Comparison of ENCODE assay signal across 25 cellular contexts in genomic region chr9:77194423-77194822, GRCh38. TPM values are rescaled to one million over a fixed set of nuclear protein-coding genes. Genes with fewer than 3 reads are reported as not detected.
DNase-seq lines count a peak whose midpoint lies in the region; ATAC-seq, FAIRE-seq and TF ChIP-seq lines count a peak whose summit lies in the region.
"Had no signal": no experiment of that assay in that cellular context is flagged by ENCODE, and none has a peak within 500 bp of the region (broad histone marks: within the 10 kb centered on the region; RNA-seq: fewer than 3 reads in every experiment).

No MANE protein-coding gene starts in this region.

- no peak overlapping the region for H2AFZ ChIP-seq in H1 (ENCODE audit: low read length)
- H2AFZ ChIP-seq: GM23248 had no signal

- FAIRE-seq in H1 (lab: Jason Lieb, UNC): no peak
- FAIRE-seq: GM12878, GM19239, RCC 7860 had no signal

- no peaks in the 10 kb centered on the region for H3K9me3 ChIP-seq in H1 (ENCODE audit: insufficient read depth in 2 of 2, low read depth in 1 of 2, low read length in 1 of 2)

- H2BK120ac ChIP-seq in H1 (replicated peaks; ENCODE audit: low read depth, low read length): no peak overlapping the region

- no peaks in the 10 kb centered on the region for H3K36me3 ChIP-seq in H1 (ENCODE audit: control insufficient read depth in 2 of 4, insufficient read depth in 4 of 4, low read length in 3 of 4)

- no peak overlapping the region for H3K4me3 ChIP-seq in LNCaP clone FGC (ENCODE audit: low read depth, low read length)
- H3K4me3 ChIP-seq in H1 (ENCODE audit: extremely low read depth in 1 of 4, insufficient read depth in 2 of 4, low read depth in 3 of 4, low read length in 4 of 4): no peak overlapping the region
- H3K4me3 ChIP-seq: GM12878, GM23248 had no signal

- no peak overlapping the region for H3K18ac ChIP-seq in H1 (ENCODE audit: extremely low read depth, low read length)

- 0 out of 2 replicates have a peak overlapping the region, but pooled peaks have one; percentile 3 for H2AK5ac ChIP-seq in H1 (ENCODE audit: low read depth, low read length)

- H3K4me3 Mint-ChIP-seq in activated T-cell treated with anti-CD3 and anti-CD28 coated beads, Interleukin-2, amount 50 U/mL, for 72 hours: no peak overlapping the region
- H3K4me3 Mint-ChIP-seq: CD14-positive monocyte, HFFc6, T-cell had no signal

- H4K20me1 ChIP-seq in H1 (replicated peaks in 1 of 2; ENCODE audit: control insufficient read depth in 1 of 2, insufficient read depth in 2 of 2, low read length in 2 of 2): peaks cover 0 to 12% of the 10 kb centered on the region in 2 experiments

- H3K27ac Mint-ChIP-seq in activated T-cell treated with anti-CD3 and anti-CD28 coated beads, Interleukin-2, amount 50 U/mL, for 72 hours: no peak overlapping the region
- H3K27ac Mint-ChIP-seq: HFFc6, T-cell had no signal

- peaks cover 44% of the 10 kb centered on the region for H3K4me1 Mint-ChIP-seq in activated T-cell treated with anti-CD3 and anti-CD28 coated beads, Interleukin-2, amount 50 U/mL, for 72 hours (ENCODE audit: low read depth)
- H3K4me1 Mint-ChIP-seq: CD14-positive monocyte had no signal

- H3K9me3 Mint-ChIP-seq in activated T-cell treated with anti-CD3 and anti-CD28 coated beads, Interleukin-2, amount 50 U/mL, for 72 hours: no peaks in the 10 kb centered on the region
- H3K9me3 Mint-ChIP-seq: HFFc6, IgD-negative memory B cell had no signal

- H3K27me3 Mint-ChIP-seq in activated T-cell treated with anti-CD3 and anti-CD28 coated beads, Interleukin-2, amount 50 U/mL, for 72 hours (ENCODE audit: low read depth): no peaks in the 10 kb centered on the region
- H3K27me3 Mint-ChIP-seq: IgD-negative memory B cell, T-cell had no signal

- H3K4me1 ChIP-seq in H1 (replicated peaks in 1 of 4; ENCODE audit: control insufficient read depth in 3 of 4, insufficient read depth in 4 of 4, low read length in 3 of 4): peaks cover 0 to 9% (median 0%) of the 10 kb centered on the region in 4 experiments; a peak in 3 of 7 replicates

- no peak overlapping the region for H3K56ac ChIP-seq in H1 (replicated peaks; ENCODE audit: insufficient read length, low read depth, low read length)

- no peak overlapping the region for H2BK20ac ChIP-seq in H1 (ENCODE audit: low read length)

- H4K91ac ChIP-seq in H1 (replicated peaks; ENCODE audit: insufficient read length, low read length): no peak overlapping the region

- no peak overlapping the region for H4K8ac ChIP-seq in H1 (ENCODE audit: extremely low read depth, insufficient read depth, low read length)

- DNase-seq in HCEC 1CT (peak; percentile 25), LNCaP clone FGC (ENCODE audit: low read depth) (no peak), H1 (ENCODE audit: low read depth in 1 of 2, low spot score in 2 of 2) (no peak), myocyte (ENCODE audit: low read depth) (peak; percentile 52), MV-4-11 (lab: John Stamatoyannopoulos, UW) (no peak), NK-92 (lab: John Stamatoyannopoulos, UW; ENCODE audit: unreplicated experiment) (no peak)
- no peak for DNase-seq in activated T-cell treated with anti-CD3 and anti-CD28 coated beads, Interleukin-2, amount 50 U/mL, for 72 hours
- DNase-seq: ACHN, GM23248, HFFc6, Kasumi-1, NCI-H1105 treated with DMSO at 0.1 percent for 48 hours, NCI-H1694, NCI-H2081 treated with DMSO at 0.1 percent for 48 hours, NCI-H510A, NCI-H748 treated with DMSO at 0.1 percent for 48 hours, Right ventricle myocardium superior, T-cell had no signal

- H3K4me2 ChIP-seq in H1 (ENCODE audit: insufficient read depth in 1 of 2, low read depth in 2 of 2, low read length in 2 of 2): no peak overlapping the region

- TF ChIP-seq CTCF in LNCaP clone FGC (IDR thresholded peaks at IDR 0.05; ENCODE audit: control insufficient read depth, extremely low read depth, insufficient read depth) (0 out of 2 replicates have a peak, but pooled peaks have one; percentile 6), H1 (IDR thresholded peaks at IDR 0.05; ENCODE audit: control extremely low read depth in 1 of 3, insufficient read depth in 1 of 3, low read depth in 1 of 3, low read length in 3 of 3) (no peak)

- CTCF ChIA-PET in H1 (lab: Charles Lee; ENCODE audit: partially characterized antibody): interaction anchor here (0.8 to 1.6 kb wide), 5 partner anchors 13 to 137 kb away, joined by 3 to 8 read pairs (median 3); no protein-coding TSS in a partner anchor

- H3K36me3 Mint-ChIP-seq in activated T-cell treated with anti-CD3 and anti-CD28 coated beads, Interleukin-2, amount 50 U/mL, for 72 hours (ENCODE audit: insufficient read depth in 2 of 2): peaks cover 1 to 2% of the 10 kb centered on the region in 2 donors
- H3K36me3 Mint-ChIP-seq: CD14-positive monocyte had no signal

- no peak for TF ChIP-seq POLR2A in H1 (IDR thresholded peaks at IDR 0.05; ENCODE audit: control extremely low read depth in 1 of 2, low read depth in 2 of 2, low read length in 2 of 2)

- H2BK5ac ChIP-seq in H1 (ENCODE audit: low read depth, low read length): no peak overlapping the region

- H3K23ac ChIP-seq in H1 (ENCODE audit: insufficient read length): no peak overlapping the region

- no peak for ATAC-seq in activated T-cell treated with anti-CD3 and anti-CD28 coated beads, Interleukin-2, amount 50 U/mL, for 72 hours (replicated peaks in 1 of 2)
- ATAC-seq in HG03442 (IDR thresholded peaks at IDR 0.05; ENCODE audit: unreplicated experiment): no peak
- ATAC-seq: GM12878, SK-N-SH treated with all-trans-retinoic acid at 6 μM for 48 hours, T-cell had no signal

- no peak overlapping the region for H3K9ac ChIP-seq in H1 (replicated peaks in 1 of 4; ENCODE audit: extremely low read depth in 1 of 4, low read depth in 3 of 4, low read length in 3 of 4)
- H3K9ac ChIP-seq: GM23248 had no signal

- WGBS in H1 (ENCODE audit: extremely low coverage in 1 of 2, insufficient coverage in 1 of 2, insufficient read length in 1 of 2, insufficient replicate concordance in 2 of 2, low coverage in 1 of 2, low lambda C conversion rate in 2 of 2, missing lambda C conversion rate in 1 of 2), 2 experiments: 100% methylated on average over 2 of the region's 2 CpGs; no CpG with 5 or more reads in 1 of the 2 experiments

- H4K5ac ChIP-seq in H1 (ENCODE audit: insufficient read length, low read depth, low read length): no peak overlapping the region

- H3K4ac ChIP-seq in H1 (replicated peaks; ENCODE audit: insufficient read length, low read depth, low read length): no peak overlapping the region

- no peaks in the 10 kb centered on the region for H3K23me2 ChIP-seq in H1 (ENCODE audit: low read depth, low read length)

- H2BK12ac ChIP-seq in H1 (ENCODE audit: low read depth, low read length): no peak overlapping the region

- 0 out of 2 replicates have a peak overlapping the region, but pooled peaks have one; percentile 46 for H2BK15ac ChIP-seq in H1 (ENCODE audit: low read length)

- H3K27ac ChIP-seq in H1 (ENCODE audit: low read depth, low read length): no peak overlapping the region
- H3K27ac ChIP-seq: GM23248 had no signal

- no peak for TF ChIP-seq RAD21 in H1 (IDR thresholded peaks at IDR 0.05 in 1 of 2, conservative IDR thresholded peaks at IDR 0.05 in 1 of 2; ENCODE audit: low read depth in 2 of 2, low read length in 2 of 2)

- peaks cover 6% of the 10 kb centered on the region for H3K79me1 ChIP-seq in H1 (ENCODE audit: low read depth, low read length)

- TF ChIP-seq EP300 in H1 (IDR thresholded peaks at IDR 0.05; ENCODE audit: borderline replicate concordance in 1 of 2, low read depth in 2 of 2, low read length in 2 of 2): no peak

- H3K14ac ChIP-seq in H1 (ENCODE audit: insufficient read length): no peak overlapping the region

- no peaks in the 10 kb centered on the region for H3K27me3 ChIP-seq in H1 (replicated peaks in 1 of 4; ENCODE audit: control insufficient read depth in 3 of 4, extremely low read depth in 1 of 4, insufficient read depth in 3 of 4, low read length in 3 of 4)

- peaks cover 0 to 90% of the 10 kb centered on the region in 2 experiments; a peak in 3 of 4 replicates for H3K79me2 ChIP-seq in H1 (ENCODE audit: control insufficient read depth in 1 of 2, insufficient read depth in 2 of 2, low read length in 2 of 2)

- POLR2A ChIA-PET in H1 (lab: Charles Lee; ENCODE audit: partially characterized antibody): interaction anchor here (1.0 to 1.2 kb wide), 2 partner anchors 8 to 10 kb away, joined by 3 read pairs; no protein-coding TSS in a partner anchor

TF ChIP-seq in H1, 55 proteins besides CTCF, POLR2A, EP300 and RAD21 (continues in another document):
- TF ChIP-seq SP1 (IDR thresholded peaks at IDR 0.05; ENCODE audit: low read depth, low read length): no peak
- no peak for TF ChIP-seq SAP30 (IDR thresholded peaks at IDR 0.05; ENCODE audit: insufficient read depth, insufficient replicate concordance, low read length)
- no peak for TF ChIP-seq ATF3 (IDR thresholded peaks at IDR 0.05; ENCODE audit: insufficient read depth, low read depth, low read length)
- no peak for TF ChIP-seq ASH2L (IDR thresholded peaks at IDR 0.05; ENCODE audit: low read length)
- no peak for TF ChIP-seq CBX5 (IDR thresholded peaks at IDR 0.05; ENCODE audit: low read depth, low read length)
- TF ChIP-seq EZH2 (IDR thresholded peaks at IDR 0.05; ENCODE audit: low read depth, low read length, severe bottlenecking): no peak

RNA-seq across cellular contexts. Expression of gene VPS13A, which starts 17.1 kb away (rescaled TPM):
- total RNA-seq in H1 (2021; fragmentation: NEBNext Ultra II Directional; extraction: Animal tissue kit (Norgen Biotek cat#: 25700)): 30.0 and 36.5 TPM in 2 replicates
- 2.7 and 6.0 TPM in 2 replicates for polyA plus RNA-seq in H1 (2011; rRNA removed)
- polyA plus RNA-seq in H1 (2011; cell fraction: cytosol; rRNA removed): 7.1 TPM
- 7.6 TPM for polyA plus RNA-seq in H1 (2011; cell fraction: nucleus; rRNA removed)
- polyA plus RNA-seq in H1 (2012, experiment 1 of 2): 5.6 to 15.8 TPM (median 7.8 TPM) in 4 replicates
- polyA plus RNA-seq in H1 (2012, experiment 2 of 2): 1.1 TPM
- 40.4 TPM for polyA plus RNA-seq in H1 (2013, experiment 1 of 2)
- polyA plus RNA-seq in H1 (2013, experiment 2 of 2): 32.1 TPM
- 34.7 and 43.8 TPM in 2 replicates for polyA minus RNA-seq in H1 (2011; rRNA and poly(A)+ RNA removed)
- polyA minus RNA-seq in H1 (2011; cell fraction: cytosol; rRNA and poly(A)+ RNA removed): 28.3 TPM
- 133 TPM for polyA minus RNA-seq in H1 (2011; cell fraction: nucleus; rRNA and poly(A)+ RNA removed)
- 9.4 and 10.0 TPM in 2 replicates for total RNA-seq in myocyte
- polyA plus RNA-seq in myocyte (2012): 3.3 TPM
- total RNA-seq in activated T-cell treated with anti-CD3 and anti-CD28 coated beads, Interleukin-2, amount 50 U/mL, for 72 hours: 10 to 100 TPM; 29.7 to 30.1 TPM

Comparison
In these comparisons a context has a peak if more than half of its experiments do, and no peak if none do; other contexts are left out.
1. DNase-seq: peak in HCEC 1CT (single experiment) and myocyte (single experiment); none in LNCaP clone FGC (single experiment), H1 (0 of 2), activated T-cell treated with anti-CD3 and anti-CD28 coated beads, Interleukin-2, amount 50 U/mL, for 72 hours (0 of 2), MV-4-11 (single experiment) and NK-92 (single experiment).